In the genomic region with DNA sequence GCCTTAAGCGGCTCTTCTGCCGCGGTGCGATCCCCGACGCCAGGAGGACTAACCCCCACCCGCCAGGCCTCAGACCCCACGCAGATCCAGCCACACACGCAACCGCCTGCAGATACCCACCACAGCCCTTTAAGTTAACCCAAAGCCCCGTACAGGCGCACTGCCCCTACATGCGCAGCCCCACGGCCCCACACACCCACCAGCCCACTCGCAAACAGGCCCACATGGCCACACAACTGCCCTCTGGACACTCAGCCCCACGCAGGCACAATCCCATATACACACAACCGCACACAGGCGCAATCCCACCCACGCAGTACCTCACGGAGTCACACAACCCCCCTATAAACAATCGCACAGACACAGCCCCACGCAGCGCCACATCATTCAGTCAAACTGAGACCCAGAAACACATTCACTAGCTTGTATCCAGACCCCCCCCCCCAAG, we compare ENCODE assay signal across 1 cellular context.
A peak's percentile ranks its signal among the peaks of the same experiment; 100 is the strongest.
TF ChIP-seq lines count a peak whose summit lies in the region.

No MANE protein-coding gene starts in this region.

TF ChIP-seq in H1, 55 proteins besides CTCF, POLR2A, EP300 and RAD21:
- TF ChIP-seq YY1 (IDR thresholded peaks at IDR 0.05; ENCODE audit: low read depth, low read length) (no peak), CBX8 (IDR thresholded peaks at IDR 0.05; ENCODE audit: borderline replicate concordance, low read depth, low read length) (no peak), EZH2 (IDR thresholded peaks at IDR 0.05; ENCODE audit: low read depth, low read length, severe bottlenecking) (peak; percentile 52), CTBP2 (IDR thresholded peaks at IDR 0.05; ENCODE audit: borderline replicate concordance, insufficient read depth, insufficient read length, low read length) (no peak), CHD1 (IDR thresholded peaks at IDR 0.05; ENCODE audit: low read depth, low read length) (no peak), ZNF274 (IDR thresholded peaks at IDR 0.05; ENCODE audit: borderline replicate concordance, extremely low read depth, low read length) (no peak), NRF1 (IDR thresholded peaks at IDR 0.05; ENCODE audit: low read depth, low read length) (no peak), MAFK (IDR thresholded peaks at IDR 0.05; ENCODE audit: low read depth, low read length) (no peak), TCF12 (IDR thresholded peaks at IDR 0.05; ENCODE audit: low read depth, low read length) (no peak), POU5F1 (IDR thresholded peaks at IDR 0.05; ENCODE audit: low read depth, low read length) (no peak), SUZ12 (IDR thresholded peaks at IDR 0.05; ENCODE audit: low read length) (peak; percentile 17; the same call in 1 of the 2 replicates), CEBPB (IDR thresholded peaks at IDR 0.05; ENCODE audit: low read depth, low read length) (no peak), RNF2 (IDR thresholded peaks at IDR 0.05; ENCODE audit: borderline replicate concordance, low read depth, low read length, missing control alignments, poor library complexity, severe bottlenecking) (peak; percentile 41), GABPA (IDR thresholded peaks at IDR 0.05; ENCODE audit: borderline replicate concordance, insufficient read depth, low read length) (no peak), JUN (IDR thresholded peaks at IDR 0.05; ENCODE audit: low read depth, low read length) (no peak), FOSL1 (IDR thresholded peaks at IDR 0.05; ENCODE audit: insufficient read depth, low read depth, low read length) (no peak), CBX5 (IDR thresholded peaks at IDR 0.05; ENCODE audit: low read depth, low read length) (no peak), KDM5A (IDR thresholded peaks at IDR 0.05; ENCODE audit: low read length) (no peak), POLR2AphosphoS5 (IDR thresholded peaks at IDR 0.05; ENCODE audit: low read depth, low read length) (no peak), BCL11A (IDR thresholded peaks at IDR 0.05; ENCODE audit: low read depth in 2 of 2, low read length in 2 of 2) (no peak), PHF8 (conservative IDR thresholded peaks at IDR 0.05; ENCODE audit: low read depth, low read length) (no peak), CHD2 (IDR thresholded peaks at IDR 0.05; ENCODE audit: low read length) (no peak), SRF (IDR thresholded peaks at IDR 0.05; ENCODE audit: low read depth, low read length) (no peak), CREB1 (IDR thresholded peaks at IDR 0.05) (no peak)
- TF ChIP-seq, protein P1, sequence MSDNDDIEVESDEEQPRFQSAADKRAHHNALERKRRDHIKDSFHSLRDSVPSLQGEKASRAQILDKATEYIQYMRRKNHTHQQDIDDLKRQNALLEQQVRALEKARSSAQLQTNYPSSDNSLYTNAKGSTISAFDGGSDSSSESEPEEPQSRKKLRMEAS (IDR thresholded peaks at IDR 0.05) = no peak
- TF ChIP-seq, protein P2, sequence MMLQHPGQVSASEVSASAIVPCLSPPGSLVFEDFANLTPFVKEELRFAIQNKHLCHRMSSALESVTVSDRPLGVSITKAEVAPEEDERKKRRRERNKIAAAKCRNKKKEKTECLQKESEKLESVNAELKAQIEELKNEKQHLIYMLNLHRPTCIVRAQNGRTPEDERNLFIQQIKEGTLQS (IDR thresholded peaks at IDR 0.05; ENCODE audit: insufficient read depth, low read depth, low read length) = no peak
- TF ChIP-seq, protein P3, sequence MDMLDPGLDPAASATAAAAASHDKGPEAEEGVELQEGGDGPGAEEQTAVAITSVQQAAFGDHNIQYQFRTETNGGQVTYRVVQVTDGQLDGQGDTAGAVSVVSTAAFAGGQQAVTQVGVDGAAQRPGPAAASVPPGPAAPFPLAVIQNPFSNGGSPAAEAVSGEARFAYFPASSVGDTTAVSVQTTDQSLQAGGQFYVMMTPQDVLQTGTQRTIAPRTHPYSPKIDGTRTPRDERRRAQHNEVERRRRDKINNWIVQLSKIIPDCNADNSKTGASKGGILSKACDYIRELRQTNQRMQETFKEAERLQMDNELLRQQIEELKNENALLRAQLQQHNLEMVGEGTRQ (IDR thresholded peaks at IDR 0.05; ENCODE audit: low read length) = no peak
